1 cellular context compared by ENCODE assay signal in the genomic region with DNA sequence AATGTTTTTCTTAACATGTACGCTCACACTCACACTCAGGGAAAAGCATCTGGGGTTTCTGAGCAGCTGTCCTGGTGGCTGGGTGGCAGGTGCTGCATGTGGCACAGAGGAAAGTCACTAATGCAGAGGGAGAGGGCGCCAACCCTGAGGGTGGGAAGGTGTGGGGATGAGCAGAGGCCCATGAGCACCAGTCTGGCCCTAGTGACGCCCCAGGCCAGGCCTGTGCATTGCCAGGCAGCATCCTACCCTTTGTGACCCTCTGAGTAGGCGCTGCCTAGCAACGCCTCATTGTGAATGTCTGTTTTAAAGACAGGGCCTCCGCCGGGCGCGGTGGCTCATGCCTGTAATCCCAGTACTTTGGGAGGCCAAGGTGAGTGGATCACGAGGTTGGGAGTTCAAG.
TF ChIP-seq lines count a peak whose summit lies in the region.

No MANE protein-coding gene starts in this region.

TF ChIP-seq in GM23338, 12 proteins besides CTCF, POLR2A, EP300 and RAD21:
- TF ChIP-seq, protein P1, sequence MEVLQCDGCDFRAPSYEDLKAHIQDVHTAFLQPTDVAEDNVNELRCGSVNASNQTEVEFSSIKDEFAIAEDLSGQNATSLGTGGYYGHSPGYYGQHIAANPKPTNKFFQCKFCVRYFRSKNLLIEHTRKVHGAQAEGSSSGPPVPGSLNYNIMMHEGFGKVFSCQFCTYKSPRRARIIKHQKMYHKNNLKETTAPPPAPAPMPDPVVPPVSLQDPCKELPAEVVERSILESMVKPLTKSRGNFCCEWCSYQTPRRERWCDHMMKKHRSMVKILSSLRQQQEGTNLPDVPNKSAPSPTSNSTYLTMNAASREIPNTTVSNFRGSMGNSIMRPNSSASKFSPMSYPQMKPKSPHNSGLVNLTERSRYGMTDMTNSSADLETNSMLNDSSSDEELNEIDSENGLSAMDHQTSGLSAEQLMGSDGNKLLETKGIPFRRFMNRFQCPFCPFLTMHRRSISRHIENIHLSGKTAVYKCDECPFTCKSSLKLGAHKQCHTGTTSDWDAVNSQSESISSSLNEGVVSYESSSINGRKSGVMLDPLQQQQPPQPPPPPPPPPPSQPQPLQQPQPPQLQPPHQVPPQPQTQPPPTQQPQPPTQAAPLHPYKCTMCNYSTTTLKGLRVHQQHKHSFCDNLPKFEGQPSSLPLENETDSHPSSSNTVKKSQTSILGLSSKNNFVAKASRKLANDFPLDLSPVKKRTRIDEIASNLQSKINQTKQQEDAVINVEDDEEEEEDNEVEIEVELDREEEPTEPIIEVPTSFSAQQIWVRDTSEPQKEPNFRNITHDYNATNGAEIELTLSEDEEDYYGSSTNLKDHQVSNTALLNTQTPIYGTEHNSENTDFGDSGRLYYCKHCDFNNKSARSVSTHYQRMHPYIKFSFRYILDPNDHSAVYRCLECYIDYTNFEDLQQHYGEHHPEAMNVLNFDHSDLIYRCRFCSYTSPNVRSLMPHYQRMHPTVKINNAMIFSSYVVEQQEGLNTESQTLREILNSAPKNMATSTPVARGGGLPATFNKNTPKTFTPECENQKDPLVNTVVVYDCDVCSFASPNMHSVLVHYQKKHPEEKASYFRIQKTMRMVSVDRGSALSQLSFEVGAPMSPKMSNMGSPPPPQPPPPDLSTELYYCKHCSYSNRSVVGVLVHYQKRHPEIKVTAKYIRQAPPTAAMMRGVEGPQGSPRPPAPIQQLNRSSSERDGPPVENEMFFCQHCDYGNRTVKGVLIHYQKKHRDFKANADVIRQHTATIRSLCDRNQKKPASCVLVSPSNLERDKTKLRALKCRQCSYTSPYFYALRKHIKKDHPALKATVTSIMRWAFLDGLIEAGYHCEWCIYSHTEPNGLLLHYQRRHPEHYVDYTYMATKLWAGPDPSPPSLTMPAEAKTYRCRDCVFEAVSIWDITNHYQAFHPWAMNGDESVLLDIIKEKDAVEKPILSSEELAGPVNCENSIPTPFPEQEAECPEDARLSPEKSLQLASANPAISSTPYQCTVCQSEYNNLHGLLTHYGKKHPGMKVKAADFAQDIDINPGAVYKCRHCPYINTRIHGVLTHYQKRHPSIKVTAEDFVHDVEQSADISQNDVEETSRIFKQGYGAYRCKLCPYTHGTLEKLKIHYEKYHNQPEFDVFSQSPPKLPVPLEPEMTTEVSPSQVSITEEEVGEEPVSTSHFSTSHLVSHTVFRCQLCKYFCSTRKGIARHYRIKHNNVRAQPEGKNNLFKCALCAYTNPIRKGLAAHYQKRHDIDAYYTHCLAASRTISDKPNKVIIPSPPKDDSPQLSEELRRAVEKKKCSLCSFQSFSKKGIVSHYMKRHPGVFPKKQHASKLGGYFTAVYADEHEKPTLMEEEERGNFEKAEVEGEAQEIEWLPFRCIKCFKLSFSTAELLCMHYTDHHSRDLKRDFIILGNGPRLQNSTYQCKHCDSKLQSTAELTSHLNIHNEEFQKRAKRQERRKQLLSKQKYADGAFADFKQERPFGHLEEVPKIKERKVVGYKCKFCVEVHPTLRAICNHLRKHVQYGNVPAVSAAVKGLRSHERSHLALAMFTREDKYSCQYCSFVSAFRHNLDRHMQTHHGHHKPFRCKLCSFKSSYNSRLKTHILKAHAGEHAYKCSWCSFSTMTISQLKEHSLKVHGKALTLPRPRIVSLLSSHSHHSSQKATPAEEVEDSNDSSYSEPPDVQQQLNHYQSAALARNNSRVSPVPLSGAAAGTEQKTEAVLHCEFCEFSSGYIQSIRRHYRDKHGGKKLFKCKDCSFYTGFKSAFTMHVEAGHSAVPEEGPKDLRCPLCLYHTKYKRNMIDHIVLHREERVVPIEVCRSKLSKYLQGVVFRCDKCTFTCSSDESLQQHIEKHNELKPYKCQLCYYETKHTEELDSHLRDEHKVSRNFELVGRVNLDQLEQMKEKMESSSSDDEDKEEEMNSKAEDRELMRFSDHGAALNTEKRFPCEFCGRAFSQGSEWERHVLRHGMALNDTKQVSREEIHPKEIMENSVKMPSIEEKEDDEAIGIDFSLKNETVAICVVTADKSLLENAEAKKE (CRISPR knock-in tag; IDR thresholded peaks at IDR 0.05) = no peak
- TF ChIP-seq JUNB (IDR thresholded peaks at IDR 0.05; ENCODE audit: unreplicated experiment) (no peak), CREB1 (CRISPR knock-in tag; IDR thresholded peaks at IDR 0.05; ENCODE audit: low read depth) (no peak), POLR2AphosphoS5 (IDR thresholded peaks at IDR 0.05; ENCODE audit: low read depth) (no peak), STAT1 (IDR thresholded peaks at IDR 0.05; ENCODE audit: unreplicated experiment) (no peak), NANOG (IDR thresholded peaks at IDR 0.05; ENCODE audit: borderline replicate concordance) (no peak)
